ENCODE assay signal across 10 cellular contexts in the genomic region with DNA sequence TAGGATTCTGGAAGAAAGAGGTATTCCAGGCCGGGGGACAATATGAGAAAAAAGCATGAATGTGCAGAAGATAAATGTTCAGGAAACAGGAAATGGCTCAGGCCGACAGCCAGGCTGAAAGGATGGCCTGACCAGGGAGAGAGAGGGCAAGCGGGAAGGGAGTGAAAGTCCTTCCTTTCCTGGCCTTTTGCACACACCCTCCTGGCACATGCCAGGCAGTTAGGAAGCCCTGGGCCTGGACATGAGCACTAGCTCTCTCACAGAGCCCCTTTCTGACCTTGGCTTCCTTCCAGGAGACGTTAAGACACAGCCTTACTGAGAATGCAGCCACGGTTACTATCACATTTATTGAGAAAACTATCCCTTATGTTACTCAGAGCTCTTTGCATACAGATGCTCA. TPM values are rescaled to one million over a fixed set of nuclear protein-coding genes. Genes with fewer than 3 reads are reported as not detected.
DNase-seq lines count a peak whose midpoint lies in the region; ATAC-seq and TF ChIP-seq lines count a peak whose summit lies in the region.
"Had no signal": no experiment of that assay in that cellular context is flagged by ENCODE, and none has a peak within 500 bp of the region (broad histone marks: within the 10 kb centered on the region; RNA-seq: fewer than 3 reads in every experiment).

No MANE protein-coding gene starts in this region.

- H3K27me3 Mint-ChIP-seq in chondrocyte (ENCODE audit: low read depth), result no peaks in the 10 kb centered on the region

- H3K36me3 ChIP-seq in Loucy (ENCODE audit: insufficient read depth, low read length), result no peaks in the 10 kb centered on the region
- no peaks in the 10 kb centered on the region for H3K36me3 ChIP-seq in mucosa of rectum (ENCODE audit: control insufficient read depth in 2 of 2, insufficient read depth in 2 of 2, low read length in 2 of 2)

- no peak overlapping the region for H3K4me2 ChIP-seq in Loucy (ENCODE audit: low read depth, low read length, poor library complexity, severe bottlenecking)

- peak overlapping the region; percentile 34; the same call in 1 of the 2 replicates for H2AFZ ChIP-seq in Loucy (ENCODE audit: low read length)

- no peak overlapping the region for H3K4me3 Mint-ChIP-seq in chondrocyte (ENCODE audit: unreplicated experiment)

- H3K4me1 ChIP-seq in Loucy (ENCODE audit: insufficient read depth, low read length, poor library complexity, severe bottlenecking) (peaks cover 9% of the 10 kb centered on the region), mucosa of rectum (ENCODE audit: control insufficient read depth in 2 of 2, insufficient read depth in 2 of 2, low read length in 2 of 2) (peaks cover 23 to 37% of the 10 kb centered on the region in 2 donors)

- H3K9me2 ChIP-seq in Loucy (replicated peaks; ENCODE audit: low read depth, low read length), result no peaks in the 10 kb centered on the region

- no peak for ATAC-seq in GM19328 (IDR thresholded peaks at IDR 0.05; ENCODE audit: unreplicated experiment)

- H3K9me3 Mint-ChIP-seq in chondrocyte (ENCODE audit: low read depth), result no peaks in the 10 kb centered on the region

- H3K4me3 ChIP-seq in Loucy (ENCODE audit: low read length, poor library complexity, severe bottlenecking) (no peak overlapping the region), mucosa of rectum (ENCODE audit: low read length in 2 of 2) (no peak overlapping the region)

- H3K27ac Mint-ChIP-seq in chondrocyte (ENCODE audit: unreplicated experiment), result peak overlapping the region; percentile 90

- H3K9me3 ChIP-seq in Loucy (ENCODE audit: insufficient read depth, low read depth, low read length) (no peaks in the 10 kb centered on the region), mucosa of rectum (ENCODE audit: control insufficient read depth in 2 of 2, low read length in 2 of 2) (no peaks in the 10 kb centered on the region)

- no peaks in the 10 kb centered on the region for H3F3A ChIP-seq in Loucy (ENCODE audit: low read depth)

- H3K79me2 ChIP-seq in Loucy (ENCODE audit: insufficient read depth, low read length), result no peaks in the 10 kb centered on the region

- TF ChIP-seq CTCF in Loucy (conservative IDR thresholded peaks at IDR 0.05; ENCODE audit: low read length) (no peak), chondrocyte (IDR thresholded peaks at IDR 0.05) (no peak)

- H3K36me3 Mint-ChIP-seq in chondrocyte (ENCODE audit: low read depth), result no peaks in the 10 kb centered on the region

- DNase-seq in ACHN (peak; percentile 25), chondrocyte (ENCODE audit: low spot score) (no peak), hepatic stellate cell (ENCODE audit: low spot score) (no peak)
- no peak for DNase-seq in activated CD4-positive, alpha-beta T cell treated with anti-CD3 and anti-CD28 coated beads for 4 hours
- no peak for DNase-seq in activated CD8-positive, alpha-beta memory T cell treated with anti-CD3 and anti-CD28 coated beads, Interleukin-2, amount 50 U/mL, for 48 hours
- DNase-seq: activated gamma-delta T cell treated with Interleukin-2 at 50 U/mL for 16 hours, nucleus accumbens had no signal

- peaks cover 39% of the 10 kb centered on the region for H3K4me1 Mint-ChIP-seq in chondrocyte (ENCODE audit: low read depth)

- peak overlapping the region; percentile 38 to 64 for H3K27ac ChIP-seq in mucosa of rectum (ENCODE audit: low read depth in 2 of 2, low read length in 2 of 2)

- H3K9ac ChIP-seq in Loucy (ENCODE audit: low read depth, low read length, poor library complexity, severe bottlenecking) (no peak overlapping the region), mucosa of rectum (ENCODE audit: low read depth in 1 of 2, low read length in 2 of 2) (peak overlapping the region in 1 of 2 donors; percentile 40)

- no peaks in the 10 kb centered on the region for H3K27me3 ChIP-seq in Loucy (ENCODE audit: insufficient read depth, low read length, poor library complexity, severe bottlenecking)
- no peaks in the 10 kb centered on the region for H3K27me3 ChIP-seq in mucosa of rectum (ENCODE audit: control insufficient read depth in 2 of 2, insufficient read depth in 2 of 2, low read length in 2 of 2)

- no peaks in the 10 kb centered on the region for H4K20me1 ChIP-seq in Loucy (ENCODE audit: insufficient read depth, low read length, poor library complexity, severe bottlenecking)

- in situ Hi-C loops in ACHN (cut with HindIII; ENCODE audit: low pct_ligation_motif_present, low pct_unique_long_range_greater_than_20kb, low sequenced_read_pairs), result no loop called here

RNA-seq across cellular contexts. Expression of a gene that starts 39.7 kb away (rescaled TPM):
- total RNA-seq in chondrocyte, result 19.0 to 27.2 TPM (median 23.2 TPM) in 3 replicates
